Comparison of ENCODE assay signal across 12 cellular contexts in the genomic region with DNA sequence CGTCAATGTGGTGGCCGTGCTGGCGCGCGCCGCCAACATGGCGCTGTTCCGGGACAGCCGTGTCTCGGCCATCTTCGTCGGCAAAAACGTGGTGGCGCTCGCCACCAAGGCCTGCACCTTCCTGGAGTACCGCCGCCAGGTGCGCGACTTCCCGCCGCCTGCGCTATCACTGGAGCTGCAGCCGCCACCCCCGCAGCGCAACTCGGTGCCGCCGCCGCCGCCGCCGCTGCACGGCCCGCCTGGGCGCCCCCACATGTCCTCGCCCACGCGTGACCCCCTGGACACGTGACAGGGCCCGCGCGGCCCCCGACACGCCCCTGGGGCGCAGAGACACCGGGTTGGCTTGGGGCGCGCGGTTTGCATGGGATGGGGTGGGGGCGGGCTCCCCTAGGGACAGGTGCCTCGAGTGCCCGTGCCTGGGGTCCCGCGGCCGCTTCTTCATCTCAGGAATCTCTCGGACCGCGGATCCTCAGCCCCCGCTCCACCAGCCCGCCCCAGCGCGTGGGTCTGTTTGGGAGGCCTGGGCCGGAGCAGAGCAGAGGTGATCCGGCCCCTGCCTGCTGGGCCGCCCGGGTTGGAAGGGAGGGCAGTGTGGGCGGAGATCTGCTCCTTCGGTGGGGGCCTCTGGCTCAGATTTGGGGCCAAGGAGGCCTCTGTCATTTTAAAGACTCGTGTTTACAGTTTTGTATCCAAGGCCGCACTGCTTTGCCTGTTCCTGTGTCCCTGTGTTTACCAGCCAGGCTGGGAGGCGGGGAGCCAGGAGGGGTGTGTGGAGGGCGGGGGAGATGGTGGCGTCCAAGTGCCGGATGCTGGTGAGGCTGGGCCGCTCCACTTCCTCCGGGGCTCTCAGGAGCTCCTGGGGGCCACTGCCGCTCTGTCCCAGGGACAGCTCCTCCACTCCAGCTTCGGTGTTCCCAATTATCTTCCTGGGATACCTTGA. TPM values are rescaled to one million over a fixed set of nuclear protein-coding genes. Genes with fewer than 3 reads are reported as not detected.
DNase-seq lines count a peak whose midpoint lies in the region; ATAC-seq, FAIRE-seq and TF ChIP-seq lines count a peak whose summit lies in the region.
"Had no signal": no experiment of that assay in that cellular context is flagged by ENCODE, and none has a peak within 500 bp of the region (broad histone marks: within the 10 kb centered on the region; RNA-seq: fewer than 3 reads in every experiment).

No MANE protein-coding gene starts in this region.

- ATAC-seq in effector memory CD8-positive, alpha-beta T cell (replicated peaks), result peak; percentile 23
- ATAC-seq in HG03280 (IDR thresholded peaks at IDR 0.05; ENCODE audit: unreplicated experiment), result no peak
- ATAC-seq: Panc1 had no signal

- FAIRE-seq in frontal cortex (lab: Jason Lieb, UNC), result no peak

- DNase-seq in GM10266 (ENCODE audit: extremely low spot score), result peak; percentile 73
- peak; percentile 51 to 58 for DNase-seq in activated CD4-positive, alpha-beta T cell treated with anti-CD3 and anti-CD28 coated beads, Interleukin-2, amount 50 U/mL, for 48 hours
- no peak for DNase-seq in effector memory CD8-positive, alpha-beta T cell
- peak; percentile 49 for DNase-seq in stimulated activated CD4-positive, alpha-beta T cell treated with anti-CD3 and anti-CD28 coated beads, Interleukin-1b, Interleukin-23, amount 100 ng/mL, for 48 hours
- no peak for DNase-seq in putamen (ENCODE audit: low spot score)
- no peak for DNase-seq in frontal cortex (ENCODE audit: low spot score in 2 of 2)
- no peak for DNase-seq in KG1 (lab: John Stamatoyannopoulos, UW)
- DNase-seq: endodermal cell, testis had no signal

- H3K27me3 Mint-ChIP-seq in effector memory CD8-positive, alpha-beta T cell, result peaks cover 35 to 45% of the 10 kb centered on the region in 2 donors

- H3K36me3 Mint-ChIP-seq in effector memory CD8-positive, alpha-beta T cell (ENCODE audit: insufficient read depth), result peaks cover 7% of the 10 kb centered on the region

- H3K4me1 Mint-ChIP-seq in effector memory CD8-positive, alpha-beta T cell (ENCODE audit: low read depth in 2 of 2), result peaks cover 5 to 24% of the 10 kb centered on the region in 2 donors
- H3K4me1 Mint-ChIP-seq: endodermal cell had no signal

- TF ChIP-seq CTCF in GM10266 (IDR thresholded peaks at IDR 0.05; ENCODE audit: control insufficient read depth, insufficient read depth, low read depth, missing control alignments), result no peak

- H3K27ac Mint-ChIP-seq in effector memory CD8-positive, alpha-beta T cell, result peak overlapping the region in 1 of 2 donors; percentile 68
- H3K27ac Mint-ChIP-seq: endodermal cell had no signal

- H3K4me3 Mint-ChIP-seq in effector memory CD8-positive, alpha-beta T cell, result peak overlapping the region; percentile 60 to 81

- no peaks in the 10 kb centered on the region for H3K9me3 Mint-ChIP-seq in effector memory CD8-positive, alpha-beta T cell

RNA-seq across cellular contexts. Expression of a gene that starts 3.4 kb away (rescaled TPM):
- 24.5 TPM for total RNA-seq in frontal cortex

RNA-seq across cellular contexts. Expression of a gene that starts 38.7 kb away (rescaled TPM):
- total RNA-seq in frontal cortex, result 5.7 TPM

RNA-seq across cellular contexts. Expression of a gene that starts 43.1 kb away (rescaled TPM):
- not detected for total RNA-seq in frontal cortex
- total RNA-seq: M059J had no signal

RNA-seq across cellular contexts. Expression of a gene that starts 55.2 kb away (rescaled TPM):
- total RNA-seq in frontal cortex, result 88.0 TPM

Comparison
In these comparisons a context has a peak if more than half of its experiments do, and no peak if none do; other contexts are left out.
1. DNase-seq: peak in GM10266 (single experiment), activated CD4-positive, alpha-beta T cell treated with anti-CD3 and anti-CD28 coated beads, Interleukin-2, amount 50 U/mL, for 48 hours (2 of 2) and stimulated activated CD4-positive, alpha-beta T cell treated with anti-CD3 and anti-CD28 coated beads, Interleukin-1b, Interleukin-23, amount 100 ng/mL, for 48 hours (single experiment); none in effector memory CD8-positive, alpha-beta T cell (0 of 3), putamen (single experiment), frontal cortex (0 of 2) and KG1 (single experiment).